ENCODE assay signal across 1 cellular context in the genomic region with DNA sequence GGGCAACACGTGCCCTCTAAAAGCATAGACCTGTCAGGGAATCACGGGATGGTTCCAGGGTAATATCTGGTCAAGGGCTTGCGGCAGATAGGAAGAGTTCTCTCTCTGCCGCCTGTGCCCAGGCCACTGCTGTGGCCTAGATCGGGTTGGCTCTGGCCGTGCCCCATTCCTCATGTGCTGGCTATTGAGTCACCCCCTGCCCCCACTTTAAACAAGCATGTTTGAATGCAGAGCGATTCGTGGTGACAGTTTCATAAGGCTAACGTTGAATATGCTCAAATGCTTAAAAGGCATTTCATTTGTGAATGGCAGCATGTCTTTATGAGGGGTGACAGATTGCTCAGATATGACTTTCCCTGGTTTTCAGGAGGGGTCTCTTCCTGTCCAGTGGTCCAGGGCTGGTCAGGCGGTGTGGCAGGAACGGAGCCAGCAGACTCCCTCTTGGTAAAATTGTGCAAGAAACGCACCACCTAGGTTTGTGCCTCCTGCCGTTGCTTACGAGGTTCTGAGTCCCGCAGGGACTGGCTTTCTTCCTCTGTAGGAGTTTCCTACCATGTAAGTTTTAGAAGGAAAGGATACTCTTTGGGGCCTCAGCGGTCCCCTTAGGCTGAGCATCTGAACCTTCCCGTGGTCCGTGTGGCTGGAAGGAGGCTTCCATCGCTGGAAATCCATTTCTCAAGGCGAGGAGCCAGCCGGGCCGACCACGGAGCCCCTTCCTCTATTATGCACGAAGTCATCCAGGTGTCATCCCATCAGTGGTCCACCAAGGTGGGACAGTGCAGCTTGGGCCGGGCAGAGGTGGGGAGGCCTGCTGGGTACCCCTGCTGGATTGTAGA.
TF ChIP-seq lines count a peak whose summit lies in the region.

No MANE protein-coding gene starts in this region.

TF ChIP-seq in HepG2, 621 proteins besides CTCF, POLR2A, EP300 and RAD21:
- no peak for TF ChIP-seq ZNF598 (CRISPR knock-in tag; IDR thresholded peaks at IDR 0.05; ENCODE audit: borderline replicate concordance)
- no peak for TF ChIP-seq PHF5A (CRISPR knock-in tag; IDR thresholded peaks at IDR 0.05; ENCODE audit: low read depth, unreplicated experiment)
- no peak for TF ChIP-seq PAWR (CRISPR knock-in tag; IDR thresholded peaks at IDR 0.05; ENCODE audit: borderline replicate concordance)
- TF ChIP-seq ARHGAP35 (CRISPR knock-in tag; IDR thresholded peaks at IDR 0.05; ENCODE audit: borderline replicate concordance), result no peak
- TF ChIP-seq GFI1 (CRISPR knock-in tag; IDR thresholded peaks at IDR 0.05; ENCODE audit: borderline replicate concordance), result no peak
- no peak for TF ChIP-seq ZBTB3 (CRISPR knock-in tag; IDR thresholded peaks at IDR 0.05; ENCODE audit: borderline replicate concordance, low read depth)
- TF ChIP-seq SATB2 (CRISPR knock-in tag; IDR thresholded peaks at IDR 0.05), result no peak
- TF ChIP-seq TEAD2 (CRISPR knock-in tag; IDR thresholded peaks at IDR 0.05), result no peak
- TF ChIP-seq, protein P1, sequence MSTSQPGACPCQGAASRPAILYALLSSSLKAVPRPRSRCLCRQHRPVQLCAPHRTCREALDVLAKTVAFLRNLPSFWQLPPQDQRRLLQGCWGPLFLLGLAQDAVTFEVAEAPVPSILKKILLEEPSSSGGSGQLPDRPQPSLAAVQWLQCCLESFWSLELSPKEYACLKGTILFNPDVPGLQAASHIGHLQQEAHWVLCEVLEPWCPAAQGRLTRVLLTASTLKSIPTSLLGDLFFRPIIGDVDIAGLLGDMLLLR (CRISPR knock-in tag; IDR thresholded peaks at IDR 0.05), result 0 out of 2 replicates have a peak, but pooled peaks have one; percentile 8
- TF ChIP-seq, protein P2, sequence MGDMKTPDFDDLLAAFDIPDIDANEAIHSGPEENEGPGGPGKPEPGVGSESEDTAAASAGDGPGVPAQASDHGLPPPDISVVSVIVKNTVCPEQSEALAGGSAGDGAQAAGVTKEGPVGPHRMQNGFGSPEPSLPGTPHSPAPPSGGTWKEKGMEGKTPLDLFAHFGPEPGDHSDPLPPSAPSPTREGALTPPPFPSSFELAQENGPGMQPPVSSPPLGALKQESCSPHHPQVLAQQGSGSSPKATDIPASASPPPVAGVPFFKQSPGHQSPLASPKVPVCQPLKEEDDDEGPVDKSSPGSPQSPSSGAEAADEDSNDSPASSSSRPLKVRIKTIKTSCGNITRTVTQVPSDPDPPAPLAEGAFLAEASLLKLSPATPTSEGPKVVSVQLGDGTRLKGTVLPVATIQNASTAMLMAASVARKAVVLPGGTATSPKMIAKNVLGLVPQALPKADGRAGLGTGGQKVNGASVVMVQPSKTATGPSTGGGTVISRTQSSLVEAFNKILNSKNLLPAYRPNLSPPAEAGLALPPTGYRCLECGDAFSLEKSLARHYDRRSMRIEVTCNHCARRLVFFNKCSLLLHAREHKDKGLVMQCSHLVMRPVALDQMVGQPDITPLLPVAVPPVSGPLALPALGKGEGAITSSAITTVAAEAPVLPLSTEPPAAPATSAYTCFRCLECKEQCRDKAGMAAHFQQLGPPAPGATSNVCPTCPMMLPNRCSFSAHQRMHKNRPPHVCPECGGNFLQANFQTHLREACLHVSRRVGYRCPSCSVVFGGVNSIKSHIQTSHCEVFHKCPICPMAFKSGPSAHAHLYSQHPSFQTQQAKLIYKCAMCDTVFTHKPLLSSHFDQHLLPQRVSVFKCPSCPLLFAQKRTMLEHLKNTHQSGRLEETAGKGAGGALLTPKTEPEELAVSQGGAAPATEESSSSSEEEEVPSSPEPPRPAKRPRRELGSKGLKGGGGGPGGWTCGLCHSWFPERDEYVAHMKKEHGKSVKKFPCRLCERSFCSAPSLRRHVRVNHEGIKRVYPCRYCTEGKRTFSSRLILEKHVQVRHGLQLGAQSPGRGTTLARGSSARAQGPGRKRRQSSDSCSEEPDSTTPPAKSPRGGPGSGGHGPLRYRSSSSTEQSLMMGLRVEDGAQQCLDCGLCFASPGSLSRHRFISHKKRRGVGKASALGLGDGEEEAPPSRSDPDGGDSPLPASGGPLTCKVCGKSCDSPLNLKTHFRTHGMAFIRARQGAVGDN (CRISPR knock-in tag; IDR thresholded peaks at IDR 0.05), result peak; percentile 5; the same call in 1 of the 2 replicates
- TF ChIP-seq, protein P3, sequence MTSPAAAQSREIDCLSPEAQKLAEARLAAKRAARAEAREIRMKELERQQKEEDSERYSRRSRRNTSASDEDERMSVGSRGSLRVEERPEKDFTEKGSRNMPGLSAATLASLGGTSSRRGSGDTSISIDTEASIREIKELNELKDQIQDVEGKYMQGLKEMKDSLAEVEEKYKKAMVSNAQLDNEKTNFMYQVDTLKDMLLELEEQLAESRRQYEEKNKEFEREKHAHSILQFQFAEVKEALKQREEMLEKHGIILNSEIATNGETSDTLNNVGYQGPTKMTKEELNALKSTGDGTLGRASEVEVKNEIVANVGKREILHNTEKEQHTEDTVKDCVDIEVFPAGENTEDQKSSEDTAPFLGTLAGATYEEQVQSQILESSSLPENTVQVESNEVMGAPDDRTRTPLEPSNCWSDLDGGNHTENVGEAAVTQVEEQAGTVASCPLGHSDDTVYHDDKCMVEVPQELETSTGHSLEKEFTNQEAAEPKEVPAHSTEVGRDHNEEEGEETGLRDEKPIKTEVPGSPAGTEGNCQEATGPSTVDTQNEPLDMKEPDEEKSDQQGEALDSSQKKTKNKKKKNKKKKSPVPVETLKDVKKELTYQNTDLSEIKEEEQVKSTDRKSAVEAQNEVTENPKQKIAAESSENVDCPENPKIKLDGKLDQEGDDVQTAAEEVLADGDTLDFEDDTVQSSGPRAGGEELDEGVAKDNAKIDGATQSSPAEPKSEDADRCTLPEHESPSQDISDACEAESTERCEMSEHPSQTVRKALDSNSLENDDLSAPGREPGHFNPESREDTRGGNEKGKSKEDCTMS (CRISPR knock-in tag; conservative IDR thresholded peaks at IDR 0.05), result no peak
- no peak for TF ChIP-seq RBM39 (IDR thresholded peaks at IDR 0.05; ENCODE audit: low read depth, low read length, poor library complexity, severe bottlenecking)
- TF ChIP-seq BHLHE40 (IDR thresholded peaks at IDR 0.05; ENCODE audit: low read length), result no peak
- 0 out of 2 replicates have a peak, but pooled peaks have one; percentile 2 for TF ChIP-seq BORCS8-MEF2B (CRISPR knock-in tag; IDR thresholded peaks at IDR 0.05)
- no peak for TF ChIP-seq ZNF558 (CRISPR knock-in tag; IDR thresholded peaks at IDR 0.05; ENCODE audit: borderline replicate concordance)
- TF ChIP-seq ZFP62 (CRISPR knock-in tag; IDR thresholded peaks at IDR 0.05), result no peak
- 0 out of 2 replicates have a peak, but pooled peaks have one; percentile 2 for TF ChIP-seq RELA (CRISPR knock-in tag; IDR thresholded peaks at IDR 0.05)
- TF ChIP-seq SMAD3 (CRISPR knock-in tag; IDR thresholded peaks at IDR 0.05), result no peak
- TF ChIP-seq ZNF749 (CRISPR knock-in tag; IDR thresholded peaks at IDR 0.05; ENCODE audit: borderline replicate concordance), result no peak
- no peak for TF ChIP-seq KAT2B (IDR thresholded peaks at IDR 0.05; ENCODE audit: borderline replicate concordance, low read depth, low read length)
- no peak for TF ChIP-seq ZNF670 (CRISPR knock-in tag; IDR thresholded peaks at IDR 0.05; ENCODE audit: borderline replicate concordance)
- TF ChIP-seq ZNF7 (CRISPR knock-in tag; IDR thresholded peaks at IDR 0.05), result no peak
- TF ChIP-seq MBD4 (IDR thresholded peaks at IDR 0.05; ENCODE audit: borderline replicate concordance, low read length), result no peak
- TF ChIP-seq ZNF550 (CRISPR knock-in tag; IDR thresholded peaks at IDR 0.05; ENCODE audit: borderline replicate concordance), result no peak
- no peak for TF ChIP-seq SRY (CRISPR knock-in tag; IDR thresholded peaks at IDR 0.05)
- no peak for TF ChIP-seq RARA (CRISPR knock-in tag; IDR thresholded peaks at IDR 0.05)
TF ChIP-seq in HepG2: peak in this region for 4.
